ENCODE assay signal across 20 cellular contexts in genomic region chr6:162344935-162345599, GRCh38.
A peak's percentile ranks its signal among the peaks of the same experiment; 100 is the strongest.
DNase-seq lines count a peak whose midpoint lies in the region; ATAC-seq and TF ChIP-seq lines count a peak whose summit lies in the region.
"Had no signal": no experiment of that assay in that cellular context is flagged by ENCODE, and none has a peak within 500 bp of the region (broad histone marks: within the 10 kb centered on the region; RNA-seq: fewer than 3 reads in every experiment).

No MANE protein-coding gene starts in this region.

- H3K36me3 Mint-ChIP-seq in neural progenitor cell = no peaks in the 10 kb centered on the region
- H3K36me3 Mint-ChIP-seq: activated naive CD4-positive, alpha-beta T cell treated with anti-CD3 and anti-CD28 coated beads, Interleukin-2, amount 50 U/mL, for 72 hours had no signal

- H3K27ac Mint-ChIP-seq in neural progenitor cell = no peak overlapping the region
- H3K27ac Mint-ChIP-seq: activated naive CD4-positive, alpha-beta T cell treated with anti-CD3 and anti-CD28 coated beads, Interleukin-2, amount 50 U/mL, for 72 hours; T-helper 2 cell treated with Interferon-gamma antibody and Interleukin-4, amounts not matched to agents 5 μg/mL and 100 μg/mL, for 36 hours had no signal

- peak; percentile 72 for DNase-seq in GM23248
- peak; percentile 2 for DNase-seq in SK-MEL-5 (ENCODE audit: low read depth, low spot score)
- peak; percentile 70 to 74 for DNase-seq in fibroblast of lung (ENCODE audit: low read depth in 2 of 2)
- no peak for DNase-seq in neural progenitor cell (ENCODE audit: low spot score)
- no peak for DNase-seq in SIG-M5 (lab: John Stamatoyannopoulos, UW)
- no peak for DNase-seq in NCI-H2227 treated with DMSO at 0.1 percent for 48 hours (lab: John Stamatoyannopoulos, UW)
- no peak for DNase-seq in Peyer's patch
- DNase-seq: activated CD4-positive, alpha-beta T cell treated with anti-CD3 and anti-CD28 coated beads for 48 hours; AML-193; DMS 273 treated with DMSO at 0.1 percent for 48 hours; MV-4-11; NCI-H2081; SHP77 treated with DMSO at 0.1 percent for 48 hours; transverse colon had no signal

- no peak for ATAC-seq in GM19467 (IDR thresholded peaks at IDR 0.05; ENCODE audit: unreplicated experiment)
- ATAC-seq: activated naive CD4-positive, alpha-beta T cell treated with anti-CD3 and anti-CD28 coated beads, Interleukin-2, amount 50 U/mL, for 72 hours; left lobe of liver had no signal

- TF ChIP-seq CTCF in fibroblast of lung (conservative IDR thresholded peaks at IDR 0.05 in 1 of 2, IDR thresholded peaks at IDR 0.05 in 1 of 2; ENCODE audit: low read depth in 1 of 2, low read length in 2 of 2) (no peak), neural progenitor cell (IDR thresholded peaks at IDR 0.05) (no peak), Peyer's patch (IDR thresholded peaks at IDR 0.05) (no peak)

- H3K27ac ChIP-seq in GM23248 = peak overlapping the region; percentile 30; the same call in 1 of the 2 replicates
- no peak overlapping the region for H3K27ac ChIP-seq in fibroblast of lung (ENCODE audit: insufficient read depth, low read length)
- no peak overlapping the region for H3K27ac ChIP-seq in neural progenitor cell
- H3K27ac ChIP-seq in Peyer's patch = no peak overlapping the region
- H3K27ac ChIP-seq: hepatocyte, transverse colon had no signal

- H3K27me3 ChIP-seq in GM23248 (replicated peaks; ENCODE audit: insufficient read depth) (no peaks in the 10 kb centered on the region), fibroblast of lung (ENCODE audit: control insufficient read depth, insufficient read depth, low read length) (no peaks in the 10 kb centered on the region), neural progenitor cell (no peaks in the 10 kb centered on the region), Peyer's patch (no peaks in the 10 kb centered on the region)
- H3K27me3 ChIP-seq: hepatocyte, transverse colon had no signal

- no peak overlapping the region for H3K4me3 Mint-ChIP-seq in neural progenitor cell
- H3K4me3 Mint-ChIP-seq: central memory CD8-positive, alpha-beta T cell; T-helper 2 cell treated with Interferon-gamma antibody and Interleukin-4, amounts not matched to agents 5 μg/mL and 100 μg/mL, for 36 hours had no signal

- no peaks in the 10 kb centered on the region for H4K20me1 ChIP-seq in GM23248 (ENCODE audit: insufficient read depth)
- H4K20me1 ChIP-seq in fibroblast of lung (ENCODE audit: control insufficient read depth, extremely low read depth, insufficient read depth, low read length) = no peaks in the 10 kb centered on the region
- no peaks in the 10 kb centered on the region for H4K20me1 ChIP-seq in neural progenitor cell (ENCODE audit: low read depth)

- H2AFZ ChIP-seq in GM23248 (peak overlapping the region; percentile 17; the same call in 1 of the 2 replicates), fibroblast of lung (ENCODE audit: low read length) (no peak overlapping the region), neural progenitor cell (replicated peaks) (peak overlapping the region; percentile 36)
- H2AFZ ChIP-seq: hepatocyte had no signal

- H3K36me3 ChIP-seq in GM23248 (ENCODE audit: low read depth) (no peaks in the 10 kb centered on the region), fibroblast of lung (ENCODE audit: control insufficient read depth, insufficient read depth, low read length) (no peaks in the 10 kb centered on the region), neural progenitor cell (no peaks in the 10 kb centered on the region), Peyer's patch (no peaks in the 10 kb centered on the region)
- H3K36me3 ChIP-seq: transverse colon had no signal

- WGBS in GM23248 (ENCODE audit: low coverage in 1 of 2, low lambda C conversion rate in 2 of 2, missing lambda C conversion rate in 2 of 2), 2 experiments = 59 to 60% methylated on average over 6 of the region's 6 CpGs

- no peak overlapping the region for H3K4me3 ChIP-seq in GM23248
- H3K4me3 ChIP-seq in fibroblast of lung (replicated peaks in 1 of 4; ENCODE audit: control extremely low read depth in 1 of 4, insufficient read depth in 1 of 4, low read depth in 3 of 4, low read length in 4 of 4) = no peak overlapping the region
- no peak overlapping the region for H3K4me3 ChIP-seq in neural progenitor cell
- no peak overlapping the region for H3K4me3 ChIP-seq in Peyer's patch
- H3K4me3 ChIP-seq: hepatocyte, transverse colon had no signal

- H3K9ac ChIP-seq in GM23248 (no peak overlapping the region), fibroblast of lung (ENCODE audit: insufficient read depth, low read length) (no peak overlapping the region), neural progenitor cell (no peak overlapping the region)

- H3K9me3 ChIP-seq in GM23248 (ENCODE audit: low read depth) (no peaks in the 10 kb centered on the region), fibroblast of lung (ENCODE audit: control insufficient read depth, insufficient read depth, low read depth, low read length) (no peaks in the 10 kb centered on the region), neural progenitor cell (ENCODE audit: low read depth) (no peaks in the 10 kb centered on the region), Peyer's patch (no peaks in the 10 kb centered on the region)
- H3K9me3 ChIP-seq: transverse colon had no signal

- H3K4me1 ChIP-seq in GM23248 (ENCODE audit: insufficient read depth) = peaks cover 28% of the 10 kb centered on the region
- H3K4me1 ChIP-seq in fibroblast of lung (ENCODE audit: control insufficient read depth, extremely low read depth, insufficient read depth, low read length) = no peaks in the 10 kb centered on the region
- peaks cover 20% of the 10 kb centered on the region for H3K4me1 ChIP-seq in neural progenitor cell
- no peaks in the 10 kb centered on the region for H3K4me1 ChIP-seq in Peyer's patch
- H3K4me1 ChIP-seq: transverse colon had no signal

- no peaks in the 10 kb centered on the region for H3K9me2 ChIP-seq in GM23248 (ENCODE audit: insufficient read depth)

- H3F3A ChIP-seq in GM23248 (ENCODE audit: insufficient read depth) (peaks cover 15% of the 10 kb centered on the region; the same call in 1 of the 2 replicates), neural progenitor cell (ENCODE audit: low read depth) (peaks cover 3% of the 10 kb centered on the region)

- no peak for TF ChIP-seq POLR2A in Peyer's patch (IDR thresholded peaks at IDR 0.05)

- peaks cover 16% of the 10 kb centered on the region for H3K9me3 Mint-ChIP-seq in neural progenitor cell
- H3K9me3 Mint-ChIP-seq: central memory CD8-positive, alpha-beta T cell; T-helper 2 cell treated with Interferon-gamma antibody and Interleukin-4, amounts not matched to agents 5 μg/mL and 100 μg/mL, for 36 hours had no signal

- H3K79me2 ChIP-seq in GM23248 (ENCODE audit: insufficient read depth) = no peaks in the 10 kb centered on the region
- H3K79me2 ChIP-seq in fibroblast of lung (ENCODE audit: control insufficient read depth, insufficient read depth, low read length) = no peaks in the 10 kb centered on the region
- H3K79me2 ChIP-seq in neural progenitor cell (ENCODE audit: low read depth) = no peaks in the 10 kb centered on the region
- H3K79me2 ChIP-seq: hepatocyte had no signal

- H3K4me1 Mint-ChIP-seq in neural progenitor cell = peaks cover 6% of the 10 kb centered on the region
- H3K4me1 Mint-ChIP-seq: central memory CD8-positive, alpha-beta T cell had no signal

- no peaks in the 10 kb centered on the region for H3K27me3 Mint-ChIP-seq in neural progenitor cell (ENCODE audit: insufficient read depth, low read depth)
- H3K27me3 Mint-ChIP-seq: central memory CD8-positive, alpha-beta T cell had no signal

- H3K4me2 ChIP-seq in GM23248 (ENCODE audit: unreplicated experiment) (peak overlapping the region; percentile 44), fibroblast of lung (ENCODE audit: extremely low read depth, insufficient read depth, low read length) (no peak overlapping the region), neural progenitor cell (peak overlapping the region; percentile 27)
- H3K4me2 ChIP-seq: hepatocyte had no signal

- in situ Hi-C loops in GM23248 (cut with MboI) = no loop called here
- in situ Hi-C loops in SK-MEL-5 (cut with HindIII; ENCODE audit: low pct_unique_long_range_greater_than_20kb, low sequenced_read_pairs) = no loop called here

Comparison
In these comparisons a context has a peak if more than half of its experiments do, and no peak if none do; other contexts are left out.
1. DNase-seq: peak in GM23248 (single experiment), SK-MEL-5 (single experiment) and fibroblast of lung (2 of 2); none in neural progenitor cell (single experiment), SIG-M5 (single experiment), NCI-H2227 treated with DMSO at 0.1 percent for 48 hours (single experiment) and Peyer's patch (0 of 3).